1 cellular context compared by ENCODE assay signal in the genomic region with DNA sequence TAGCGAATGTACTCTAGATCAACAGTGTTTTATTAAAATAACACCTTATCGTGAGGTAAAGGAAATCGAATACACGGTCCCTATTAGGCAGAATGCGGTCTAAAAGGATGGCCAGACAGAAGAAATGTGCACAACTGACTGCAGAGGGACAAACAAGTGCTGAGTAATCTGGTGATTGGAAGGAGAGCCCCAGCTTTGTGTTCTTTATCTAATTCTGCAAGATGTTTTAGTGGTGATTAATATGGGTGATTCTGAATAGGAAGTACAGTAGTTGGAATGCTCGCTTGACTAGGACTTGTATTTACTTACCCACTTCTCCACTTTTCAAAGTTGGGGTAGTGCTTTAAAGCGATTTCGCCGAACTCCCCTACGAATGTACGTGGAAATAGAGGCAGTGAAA.
TF ChIP-seq lines count a peak whose summit lies in the region.

No MANE protein-coding gene starts in this region.

TF ChIP-seq in K562, 482 proteins besides CTCF, POLR2A, EP300 and RAD21 (continued from another document and continues in another):
- TF ChIP-seq EGR1 (conservative IDR thresholded peaks at IDR 0.05) (no peak), ARID3A (IDR thresholded peaks at IDR 0.05; ENCODE audit: borderline replicate concordance, low read depth, low read length) (peak; percentile 71; the same call in 1 of the 2 replicates), TOE1 (IDR thresholded peaks at IDR 0.05; ENCODE audit: borderline replicate concordance) (no peak), TOE1 (CRISPR knock-in tag; IDR thresholded peaks at IDR 0.05; ENCODE audit: borderline replicate concordance, low read depth) (no peak), MEIS2 (IDR thresholded peaks at IDR 0.05; ENCODE audit: partially characterized antibody) (no peak), POLR2G (IDR thresholded peaks at IDR 0.05; ENCODE audit: low read depth, low read length) (no peak), CREB1 (IDR thresholded peaks at IDR 0.05) (no peak), CREB1 (CRISPR knock-in tag; IDR thresholded peaks at IDR 0.05) (no peak), FOS (IDR thresholded peaks at IDR 0.05; ENCODE audit: extremely low read depth, insufficient read length) (no peak), KHSRP (IDR thresholded peaks at IDR 0.05) (no peak), ILK (tag; IDR thresholded peaks at IDR 0.05; ENCODE audit: borderline replicate concordance, low read depth) (no peak), PBX2 (CRISPR knock-in tag; IDR thresholded peaks at IDR 0.05; ENCODE audit: low read depth) (no peak), PBX2 (tag; conservative IDR thresholded peaks at IDR 0.05; ENCODE audit: low read depth) (no peak), TAL1 (IDR thresholded peaks at IDR 0.05) (peak; percentile 59), HNRNPK (IDR thresholded peaks at IDR 0.05; ENCODE audit: low read depth, low read length, poor library complexity, severe bottlenecking) (no peak), ZNF511 (CRISPR knock-in tag; IDR thresholded peaks at IDR 0.05) (no peak), ZNF644 (tag; IDR thresholded peaks at IDR 0.05; ENCODE audit: low read depth) (no peak), TFAM (CRISPR knock-in tag; conservative IDR thresholded peaks at IDR 0.05) (no peak), ZNF780A (CRISPR knock-in tag; IDR thresholded peaks at IDR 0.05) (no peak), MAFG (tag; conservative IDR thresholded peaks at IDR 0.05) (no peak), NCOR1 (IDR thresholded peaks at IDR 0.05) (peak; percentile 53), PTTG1 (tag; IDR thresholded peaks at IDR 0.05; ENCODE audit: low read depth) (no peak), SMAD4 (CRISPR knock-in tag; conservative IDR thresholded peaks at IDR 0.05) (no peak), TAF1 (IDR thresholded peaks at IDR 0.05; ENCODE audit: control insufficient read depth, extremely low read depth, insufficient read depth, low read length, severe bottlenecking) (peak; percentile 10), DIDO1 (tag; IDR thresholded peaks at IDR 0.05; ENCODE audit: low read depth) (no peak), TRIM28 (IDR thresholded peaks at IDR 0.05) (no peak)
- TF ChIP-seq, protein P1, sequence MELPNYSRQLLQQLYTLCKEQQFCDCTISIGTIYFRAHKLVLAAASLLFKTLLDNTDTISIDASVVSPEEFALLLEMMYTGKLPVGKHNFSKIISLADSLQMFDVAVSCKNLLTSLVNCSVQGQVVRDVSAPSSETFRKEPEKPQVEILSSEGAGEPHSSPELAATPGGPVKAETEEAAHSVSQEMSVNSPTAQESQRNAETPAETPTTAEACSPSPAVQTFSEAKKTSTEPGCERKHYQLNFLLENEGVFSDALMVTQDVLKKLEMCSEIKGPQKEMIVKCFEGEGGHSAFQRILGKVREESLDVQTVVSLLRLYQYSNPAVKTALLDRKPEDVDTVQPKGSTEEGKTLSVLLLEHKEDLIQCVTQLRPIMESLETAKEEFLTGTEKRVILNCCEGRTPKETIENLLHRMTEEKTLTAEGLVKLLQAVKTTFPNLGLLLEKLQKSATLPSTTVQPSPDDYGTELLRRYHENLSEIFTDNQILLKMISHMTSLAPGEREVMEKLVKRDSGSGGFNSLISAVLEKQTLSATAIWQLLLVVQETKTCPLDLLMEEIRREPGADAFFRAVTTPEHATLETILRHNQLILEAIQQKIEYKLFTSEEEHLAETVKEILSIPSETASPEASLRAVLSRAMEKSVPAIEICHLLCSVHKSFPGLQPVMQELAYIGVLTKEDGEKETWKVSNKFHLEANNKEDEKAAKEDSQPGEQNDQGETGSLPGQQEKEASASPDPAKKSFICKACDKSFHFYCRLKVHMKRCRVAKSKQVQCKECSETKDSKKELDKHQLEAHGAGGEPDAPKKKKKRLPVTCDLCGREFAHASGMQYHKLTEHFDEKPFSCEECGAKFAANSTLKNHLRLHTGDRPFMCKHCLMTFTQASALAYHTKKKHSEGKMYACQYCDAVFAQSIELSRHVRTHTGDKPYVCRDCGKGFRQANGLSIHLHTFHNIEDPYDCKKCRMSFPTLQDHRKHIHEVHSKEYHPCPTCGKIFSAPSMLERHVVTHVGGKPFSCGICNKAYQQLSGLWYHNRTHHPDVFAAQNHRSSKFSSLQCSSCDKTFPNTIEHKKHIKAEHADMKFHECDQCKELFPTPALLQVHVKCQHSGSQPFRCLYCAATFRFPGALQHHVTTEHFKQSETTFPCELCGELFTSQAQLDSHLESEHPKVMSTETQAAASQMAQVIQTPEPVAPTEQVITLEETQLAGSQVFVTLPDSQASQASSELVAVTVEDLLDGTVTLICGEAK (IDR thresholded peaks at IDR 0.05): no peak
- TF ChIP-seq, protein P1 (CRISPR knock-in tag; IDR thresholded peaks at IDR 0.05): no peak
- TF ChIP-seq, protein P2, sequence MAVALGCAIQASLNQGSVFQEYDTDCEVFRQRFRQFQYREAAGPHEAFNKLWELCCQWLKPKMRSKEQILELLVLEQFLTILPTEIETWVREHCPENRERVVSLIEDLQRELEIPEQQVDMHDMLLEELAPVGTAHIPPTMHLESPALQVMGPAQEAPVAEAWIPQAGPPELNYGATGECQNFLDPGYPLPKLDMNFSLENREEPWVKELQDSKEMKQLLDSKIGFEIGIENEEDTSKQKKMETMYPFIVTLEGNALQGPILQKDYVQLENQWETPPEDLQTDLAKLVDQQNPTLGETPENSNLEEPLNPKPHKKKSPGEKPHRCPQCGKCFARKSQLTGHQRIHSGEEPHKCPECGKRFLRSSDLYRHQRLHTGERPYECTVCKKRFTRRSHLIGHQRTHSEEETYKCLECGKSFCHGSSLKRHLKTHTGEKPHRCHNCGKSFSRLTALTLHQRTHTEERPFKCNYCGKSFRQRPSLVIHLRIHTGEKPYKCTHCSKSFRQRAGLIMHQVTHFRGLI (CRISPR knock-in tag; IDR thresholded peaks at IDR 0.05): no peak
- TF ChIP-seq, protein P3, sequence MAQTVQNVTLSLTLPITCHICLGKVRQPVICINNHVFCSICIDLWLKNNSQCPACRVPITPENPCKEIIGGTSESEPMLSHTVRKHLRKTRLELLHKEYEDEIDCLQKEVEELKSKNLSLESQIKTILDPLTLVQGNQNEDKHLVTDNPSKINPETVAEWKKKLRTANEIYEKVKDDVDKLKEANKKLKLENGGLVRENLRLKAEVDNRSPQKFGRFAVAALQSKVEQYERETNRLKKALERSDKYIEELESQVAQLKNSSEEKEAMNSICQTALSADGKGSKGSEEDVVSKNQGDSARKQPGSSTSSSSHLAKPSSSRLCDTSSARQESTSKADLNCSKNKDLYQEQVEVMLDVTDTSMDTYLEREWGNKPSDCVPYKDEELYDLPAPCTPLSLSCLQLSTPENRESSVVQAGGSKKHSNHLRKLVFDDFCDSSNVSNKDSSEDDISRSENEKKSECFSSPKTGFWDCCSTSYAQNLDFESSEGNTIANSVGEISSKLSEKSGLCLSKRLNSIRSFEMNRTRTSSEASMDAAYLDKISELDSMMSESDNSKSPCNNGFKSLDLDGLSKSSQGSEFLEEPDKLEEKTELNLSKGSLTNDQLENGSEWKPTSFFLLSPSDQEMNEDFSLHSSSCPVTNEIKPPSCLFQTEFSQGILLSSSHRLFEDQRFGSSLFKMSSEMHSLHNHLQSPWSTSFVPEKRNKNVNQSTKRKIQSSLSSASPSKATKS (CRISPR knock-in tag; IDR thresholded peaks at IDR 0.05): no peak
- TF ChIP-seq, protein P4, sequence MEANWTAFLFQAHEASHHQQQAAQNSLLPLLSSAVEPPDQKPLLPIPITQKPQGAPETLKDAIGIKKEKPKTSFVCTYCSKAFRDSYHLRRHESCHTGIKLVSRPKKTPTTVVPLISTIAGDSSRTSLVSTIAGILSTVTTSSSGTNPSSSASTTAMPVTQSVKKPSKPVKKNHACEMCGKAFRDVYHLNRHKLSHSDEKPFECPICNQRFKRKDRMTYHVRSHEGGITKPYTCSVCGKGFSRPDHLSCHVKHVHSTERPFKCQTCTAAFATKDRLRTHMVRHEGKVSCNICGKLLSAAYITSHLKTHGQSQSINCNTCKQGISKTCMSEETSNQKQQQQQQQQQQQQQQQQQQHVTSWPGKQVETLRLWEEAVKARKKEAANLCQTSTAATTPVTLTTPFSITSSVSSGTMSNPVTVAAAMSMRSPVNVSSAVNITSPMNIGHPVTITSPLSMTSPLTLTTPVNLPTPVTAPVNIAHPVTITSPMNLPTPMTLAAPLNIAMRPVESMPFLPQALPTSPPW (CRISPR knock-in tag; IDR thresholded peaks at IDR 0.05): no peak
- TF ChIP-seq, protein P5, sequence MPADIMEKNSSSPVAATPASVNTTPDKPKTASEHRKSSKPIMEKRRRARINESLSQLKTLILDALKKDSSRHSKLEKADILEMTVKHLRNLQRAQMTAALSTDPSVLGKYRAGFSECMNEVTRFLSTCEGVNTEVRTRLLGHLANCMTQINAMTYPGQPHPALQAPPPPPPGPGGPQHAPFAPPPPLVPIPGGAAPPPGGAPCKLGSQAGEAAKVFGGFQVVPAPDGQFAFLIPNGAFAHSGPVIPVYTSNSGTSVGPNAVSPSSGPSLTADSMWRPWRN (IDR thresholded peaks at IDR 0.05; ENCODE audit: low read depth): no peak
